1 cellular context compared by ENCODE assay signal in genomic region chr12:123263196-123263817, GRCh38.
TF ChIP-seq lines count a peak whose summit lies in the region.

No MANE protein-coding gene starts in this region.

TF ChIP-seq in HEK293, 187 proteins besides CTCF, POLR2A, EP300 and RAD21 (continued from another document):
- TF ChIP-seq, protein P1, sequence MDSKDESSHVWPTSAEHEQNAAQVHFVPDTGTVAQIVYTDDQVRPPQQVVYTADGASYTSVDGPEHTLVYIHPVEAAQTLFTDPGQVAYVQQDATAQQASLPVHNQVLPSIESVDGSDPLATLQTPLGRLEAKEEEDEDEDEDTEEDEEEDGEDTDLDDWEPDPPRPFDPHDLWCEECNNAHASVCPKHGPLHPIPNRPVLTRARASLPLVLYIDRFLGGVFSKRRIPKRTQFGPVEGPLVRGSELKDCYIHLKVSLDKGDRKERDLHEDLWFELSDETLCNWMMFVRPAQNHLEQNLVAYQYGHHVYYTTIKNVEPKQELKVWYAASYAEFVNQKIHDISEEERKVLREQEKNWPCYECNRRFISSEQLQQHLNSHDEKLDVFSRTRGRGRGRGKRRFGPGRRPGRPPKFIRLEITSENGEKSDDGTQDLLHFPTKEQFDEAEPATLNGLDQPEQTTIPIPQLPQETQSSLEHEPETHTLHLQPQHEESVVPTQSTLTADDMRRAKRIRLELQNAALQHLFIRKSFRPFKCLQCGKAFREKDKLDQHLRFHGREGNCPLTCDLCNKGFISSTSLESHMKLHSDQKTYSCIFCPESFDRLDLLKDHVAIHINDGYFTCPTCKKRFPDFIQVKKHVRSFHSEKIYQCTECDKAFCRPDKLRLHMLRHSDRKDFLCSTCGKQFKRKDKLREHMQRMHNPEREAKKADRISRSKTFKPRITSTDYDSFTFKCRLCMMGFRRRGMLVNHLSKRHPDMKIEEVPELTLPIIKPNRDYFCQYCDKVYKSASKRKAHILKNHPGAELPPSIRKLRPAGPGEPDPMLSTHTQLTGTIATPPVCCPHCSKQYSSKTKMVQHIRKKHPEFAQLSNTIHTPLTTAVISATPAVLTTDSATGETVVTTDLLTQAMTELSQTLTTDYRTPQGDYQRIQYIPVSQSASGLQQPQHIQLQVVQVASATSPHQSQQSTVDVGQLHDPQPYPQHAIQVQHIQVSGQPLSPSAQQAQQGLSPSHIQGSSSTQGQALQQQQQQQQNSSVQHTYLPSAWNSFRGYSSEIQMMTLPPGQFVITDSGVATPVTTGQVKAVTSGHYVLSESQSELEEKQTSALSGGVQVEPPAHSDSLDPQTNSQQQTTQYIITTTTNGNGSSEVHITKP (tag by site-specific recombination; IDR thresholded peaks at IDR 0.05): 0 out of 2 replicates have a peak, but pooled peaks have one; percentile 15
